In genomic region chr4:162139412-162139811, GRCh38 we compare ENCODE assay signal across 10 cellular contexts. TPM values are rescaled to one million over a fixed set of nuclear protein-coding genes. Genes with fewer than 3 reads are reported as not detected.
"Had no signal": no experiment of that assay in that cellular context is flagged by ENCODE, and none has a peak within 500 bp of the region (broad histone marks: within the 10 kb centered on the region; RNA-seq: fewer than 3 reads in every experiment).

No MANE protein-coding gene starts in this region.

- H3K4me2 ChIP-seq: KMS-11 had no signal

- H3K27ac ChIP-seq: HL-60, KMS-11 had no signal

- FAIRE-seq: HepG2, HTR-8/SVneo, K562 had no signal

- H3K4me3 ChIP-seq: K562 had no signal

- ATAC-seq: HepG2, K562 had no signal

- DNase-seq: IMR-90, KBM-7, KG1 had no signal

- H3K9ac ChIP-seq: KMS-11 had no signal

RNA-seq across cellular contexts. Expression of gene FSTL5, which starts 24.4 kb away (rescaled TPM):
- total RNA-seq: HT-29 had no signal
- polyA plus RNA-seq: IgD-negative memory B cell, IMR-90 had no signal
